Comparison of ENCODE assay signal across 1 cellular context in the genomic region with DNA sequence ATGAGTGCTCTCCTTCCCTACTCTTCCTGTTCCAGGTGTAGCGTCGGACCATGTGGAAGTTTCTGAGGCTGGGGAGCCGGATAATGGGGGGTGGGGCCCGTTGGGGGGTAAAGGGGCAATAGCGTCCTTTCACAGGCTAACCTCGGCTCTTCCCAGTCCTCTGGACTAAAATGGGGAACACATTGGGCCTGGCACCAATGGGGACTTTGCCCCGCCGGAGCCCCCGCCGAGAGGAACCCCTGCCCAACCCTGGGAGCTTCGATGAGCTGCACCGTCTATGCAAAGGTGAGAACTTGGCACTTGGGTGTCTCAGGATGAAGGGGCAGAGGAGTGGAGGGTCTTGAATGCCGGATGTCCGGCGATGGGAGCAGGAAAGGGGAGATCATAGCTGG.
TF ChIP-seq lines count a peak whose summit lies in the region.

No MANE protein-coding gene starts in this region.

TF ChIP-seq in SK-N-SH, 30 proteins besides CTCF, POLR2A, EP300 and RAD21 (continued from another document):
- TF ChIP-seq, protein P1, sequence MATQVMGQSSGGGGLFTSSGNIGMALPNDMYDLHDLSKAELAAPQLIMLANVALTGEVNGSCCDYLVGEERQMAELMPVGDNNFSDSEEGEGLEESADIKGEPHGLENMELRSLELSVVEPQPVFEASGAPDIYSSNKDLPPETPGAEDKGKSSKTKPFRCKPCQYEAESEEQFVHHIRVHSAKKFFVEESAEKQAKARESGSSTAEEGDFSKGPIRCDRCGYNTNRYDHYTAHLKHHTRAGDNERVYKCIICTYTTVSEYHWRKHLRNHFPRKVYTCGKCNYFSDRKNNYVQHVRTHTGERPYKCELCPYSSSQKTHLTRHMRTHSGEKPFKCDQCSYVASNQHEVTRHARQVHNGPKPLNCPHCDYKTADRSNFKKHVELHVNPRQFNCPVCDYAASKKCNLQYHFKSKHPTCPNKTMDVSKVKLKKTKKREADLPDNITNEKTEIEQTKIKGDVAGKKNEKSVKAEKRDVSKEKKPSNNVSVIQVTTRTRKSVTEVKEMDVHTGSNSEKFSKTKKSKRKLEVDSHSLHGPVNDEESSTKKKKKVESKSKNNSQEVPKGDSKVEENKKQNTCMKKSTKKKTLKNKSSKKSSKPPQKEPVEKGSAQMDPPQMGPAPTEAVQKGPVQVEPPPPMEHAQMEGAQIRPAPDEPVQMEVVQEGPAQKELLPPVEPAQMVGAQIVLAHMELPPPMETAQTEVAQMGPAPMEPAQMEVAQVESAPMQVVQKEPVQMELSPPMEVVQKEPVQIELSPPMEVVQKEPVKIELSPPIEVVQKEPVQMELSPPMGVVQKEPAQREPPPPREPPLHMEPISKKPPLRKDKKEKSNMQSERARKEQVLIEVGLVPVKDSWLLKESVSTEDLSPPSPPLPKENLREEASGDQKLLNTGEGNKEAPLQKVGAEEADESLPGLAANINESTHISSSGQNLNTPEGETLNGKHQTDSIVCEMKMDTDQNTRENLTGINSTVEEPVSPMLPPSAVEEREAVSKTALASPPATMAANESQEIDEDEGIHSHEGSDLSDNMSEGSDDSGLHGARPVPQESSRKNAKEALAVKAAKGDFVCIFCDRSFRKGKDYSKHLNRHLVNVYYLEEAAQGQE (IDR thresholded peaks at IDR 0.05; ENCODE audit: low read depth, low read length), result no peak
- TF ChIP-seq, protein P2, sequence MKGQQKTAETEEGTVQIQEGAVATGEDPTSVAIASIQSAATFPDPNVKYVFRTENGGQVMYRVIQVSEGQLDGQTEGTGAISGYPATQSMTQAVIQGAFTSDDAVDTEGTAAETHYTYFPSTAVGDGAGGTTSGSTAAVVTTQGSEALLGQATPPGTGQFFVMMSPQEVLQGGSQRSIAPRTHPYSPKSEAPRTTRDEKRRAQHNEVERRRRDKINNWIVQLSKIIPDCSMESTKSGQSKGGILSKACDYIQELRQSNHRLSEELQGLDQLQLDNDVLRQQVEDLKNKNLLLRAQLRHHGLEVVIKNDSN (IDR thresholded peaks at IDR 0.05; ENCODE audit: borderline replicate concordance, low read depth), result no peak
- TF ChIP-seq FOSL2 (IDR thresholded peaks at IDR 0.05; ENCODE audit: borderline replicate concordance, low read depth) (no peak), JUND (IDR thresholded peaks at IDR 0.05) (no peak), TEAD4 (IDR thresholded peaks at IDR 0.05; ENCODE audit: borderline replicate concordance, insufficient read depth) (no peak), RFX5 (IDR thresholded peaks at IDR 0.05; ENCODE audit: low read length) (no peak), POLR2AphosphoS5 (IDR thresholded peaks at IDR 0.05; ENCODE audit: low read depth, low read length) (no peak), SIN3A (IDR thresholded peaks at IDR 0.05; ENCODE audit: borderline replicate concordance, low read depth, low read length) (no peak), SMC3 (IDR thresholded peaks at IDR 0.05; ENCODE audit: low read depth, low read length) (no peak)
- TF ChIP-seq, protein P3, sequence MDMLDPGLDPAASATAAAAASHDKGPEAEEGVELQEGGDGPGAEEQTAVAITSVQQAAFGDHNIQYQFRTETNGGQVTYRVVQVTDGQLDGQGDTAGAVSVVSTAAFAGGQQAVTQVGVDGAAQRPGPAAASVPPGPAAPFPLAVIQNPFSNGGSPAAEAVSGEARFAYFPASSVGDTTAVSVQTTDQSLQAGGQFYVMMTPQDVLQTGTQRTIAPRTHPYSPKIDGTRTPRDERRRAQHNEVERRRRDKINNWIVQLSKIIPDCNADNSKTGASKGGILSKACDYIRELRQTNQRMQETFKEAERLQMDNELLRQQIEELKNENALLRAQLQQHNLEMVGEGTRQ (IDR thresholded peaks at IDR 0.05; ENCODE audit: borderline replicate concordance, low read depth, low read length), result no peak
TF ChIP-seq in SK-N-SH: peak in this region for 0.
